Comparison of ENCODE assay signal across 1 cellular context in the genomic region with DNA sequence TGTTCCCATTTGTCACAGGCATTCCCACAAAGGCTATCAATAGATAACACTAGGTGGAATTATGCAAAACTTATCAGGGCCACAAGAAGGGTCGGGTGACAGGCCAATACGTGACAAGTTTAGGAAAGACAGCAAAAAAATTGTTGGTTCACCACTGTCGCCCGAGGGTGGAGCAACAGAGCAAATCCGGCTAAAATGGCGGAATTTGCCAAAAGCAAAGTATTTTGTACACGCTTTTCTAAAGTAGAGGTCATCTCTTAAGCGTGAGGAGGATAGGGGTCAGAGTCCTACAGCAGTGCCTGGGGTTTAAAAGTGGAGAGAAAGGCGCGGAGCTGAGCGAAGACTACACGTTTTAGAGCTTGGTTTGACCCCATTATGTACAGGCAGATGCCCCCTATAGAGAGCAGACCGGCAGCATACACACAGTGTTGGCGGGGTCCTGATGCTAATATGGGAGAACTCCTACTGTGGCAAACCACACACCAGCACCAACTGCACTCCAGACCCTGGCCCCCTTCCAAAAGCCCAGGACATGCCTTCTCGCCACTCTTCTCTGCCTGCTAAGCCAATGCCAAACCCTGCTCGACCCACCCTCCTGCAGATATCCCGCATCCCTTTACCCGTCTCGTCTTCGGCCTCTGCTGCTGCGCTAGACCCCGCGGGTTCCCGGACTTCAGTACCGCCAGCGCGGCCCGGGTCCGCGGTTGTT.
TF ChIP-seq lines count a peak whose summit lies in the region.

No MANE protein-coding gene starts in this region.

TF ChIP-seq in GM23338, 12 proteins besides CTCF, POLR2A, EP300 and RAD21:
- TF ChIP-seq, protein P1, sequence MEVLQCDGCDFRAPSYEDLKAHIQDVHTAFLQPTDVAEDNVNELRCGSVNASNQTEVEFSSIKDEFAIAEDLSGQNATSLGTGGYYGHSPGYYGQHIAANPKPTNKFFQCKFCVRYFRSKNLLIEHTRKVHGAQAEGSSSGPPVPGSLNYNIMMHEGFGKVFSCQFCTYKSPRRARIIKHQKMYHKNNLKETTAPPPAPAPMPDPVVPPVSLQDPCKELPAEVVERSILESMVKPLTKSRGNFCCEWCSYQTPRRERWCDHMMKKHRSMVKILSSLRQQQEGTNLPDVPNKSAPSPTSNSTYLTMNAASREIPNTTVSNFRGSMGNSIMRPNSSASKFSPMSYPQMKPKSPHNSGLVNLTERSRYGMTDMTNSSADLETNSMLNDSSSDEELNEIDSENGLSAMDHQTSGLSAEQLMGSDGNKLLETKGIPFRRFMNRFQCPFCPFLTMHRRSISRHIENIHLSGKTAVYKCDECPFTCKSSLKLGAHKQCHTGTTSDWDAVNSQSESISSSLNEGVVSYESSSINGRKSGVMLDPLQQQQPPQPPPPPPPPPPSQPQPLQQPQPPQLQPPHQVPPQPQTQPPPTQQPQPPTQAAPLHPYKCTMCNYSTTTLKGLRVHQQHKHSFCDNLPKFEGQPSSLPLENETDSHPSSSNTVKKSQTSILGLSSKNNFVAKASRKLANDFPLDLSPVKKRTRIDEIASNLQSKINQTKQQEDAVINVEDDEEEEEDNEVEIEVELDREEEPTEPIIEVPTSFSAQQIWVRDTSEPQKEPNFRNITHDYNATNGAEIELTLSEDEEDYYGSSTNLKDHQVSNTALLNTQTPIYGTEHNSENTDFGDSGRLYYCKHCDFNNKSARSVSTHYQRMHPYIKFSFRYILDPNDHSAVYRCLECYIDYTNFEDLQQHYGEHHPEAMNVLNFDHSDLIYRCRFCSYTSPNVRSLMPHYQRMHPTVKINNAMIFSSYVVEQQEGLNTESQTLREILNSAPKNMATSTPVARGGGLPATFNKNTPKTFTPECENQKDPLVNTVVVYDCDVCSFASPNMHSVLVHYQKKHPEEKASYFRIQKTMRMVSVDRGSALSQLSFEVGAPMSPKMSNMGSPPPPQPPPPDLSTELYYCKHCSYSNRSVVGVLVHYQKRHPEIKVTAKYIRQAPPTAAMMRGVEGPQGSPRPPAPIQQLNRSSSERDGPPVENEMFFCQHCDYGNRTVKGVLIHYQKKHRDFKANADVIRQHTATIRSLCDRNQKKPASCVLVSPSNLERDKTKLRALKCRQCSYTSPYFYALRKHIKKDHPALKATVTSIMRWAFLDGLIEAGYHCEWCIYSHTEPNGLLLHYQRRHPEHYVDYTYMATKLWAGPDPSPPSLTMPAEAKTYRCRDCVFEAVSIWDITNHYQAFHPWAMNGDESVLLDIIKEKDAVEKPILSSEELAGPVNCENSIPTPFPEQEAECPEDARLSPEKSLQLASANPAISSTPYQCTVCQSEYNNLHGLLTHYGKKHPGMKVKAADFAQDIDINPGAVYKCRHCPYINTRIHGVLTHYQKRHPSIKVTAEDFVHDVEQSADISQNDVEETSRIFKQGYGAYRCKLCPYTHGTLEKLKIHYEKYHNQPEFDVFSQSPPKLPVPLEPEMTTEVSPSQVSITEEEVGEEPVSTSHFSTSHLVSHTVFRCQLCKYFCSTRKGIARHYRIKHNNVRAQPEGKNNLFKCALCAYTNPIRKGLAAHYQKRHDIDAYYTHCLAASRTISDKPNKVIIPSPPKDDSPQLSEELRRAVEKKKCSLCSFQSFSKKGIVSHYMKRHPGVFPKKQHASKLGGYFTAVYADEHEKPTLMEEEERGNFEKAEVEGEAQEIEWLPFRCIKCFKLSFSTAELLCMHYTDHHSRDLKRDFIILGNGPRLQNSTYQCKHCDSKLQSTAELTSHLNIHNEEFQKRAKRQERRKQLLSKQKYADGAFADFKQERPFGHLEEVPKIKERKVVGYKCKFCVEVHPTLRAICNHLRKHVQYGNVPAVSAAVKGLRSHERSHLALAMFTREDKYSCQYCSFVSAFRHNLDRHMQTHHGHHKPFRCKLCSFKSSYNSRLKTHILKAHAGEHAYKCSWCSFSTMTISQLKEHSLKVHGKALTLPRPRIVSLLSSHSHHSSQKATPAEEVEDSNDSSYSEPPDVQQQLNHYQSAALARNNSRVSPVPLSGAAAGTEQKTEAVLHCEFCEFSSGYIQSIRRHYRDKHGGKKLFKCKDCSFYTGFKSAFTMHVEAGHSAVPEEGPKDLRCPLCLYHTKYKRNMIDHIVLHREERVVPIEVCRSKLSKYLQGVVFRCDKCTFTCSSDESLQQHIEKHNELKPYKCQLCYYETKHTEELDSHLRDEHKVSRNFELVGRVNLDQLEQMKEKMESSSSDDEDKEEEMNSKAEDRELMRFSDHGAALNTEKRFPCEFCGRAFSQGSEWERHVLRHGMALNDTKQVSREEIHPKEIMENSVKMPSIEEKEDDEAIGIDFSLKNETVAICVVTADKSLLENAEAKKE (CRISPR knock-in tag; IDR thresholded peaks at IDR 0.05), result no peak
- TF ChIP-seq CREB1 (CRISPR knock-in tag; IDR thresholded peaks at IDR 0.05; ENCODE audit: low read depth) (no peak), ZNF114 (CRISPR knock-in tag; IDR thresholded peaks at IDR 0.05) (no peak), ZNF331 (CRISPR knock-in tag; IDR thresholded peaks at IDR 0.05; ENCODE audit: low read depth) (no peak), EZH2phosphoT487 (IDR thresholded peaks at IDR 0.05; ENCODE audit: unreplicated experiment) (no peak), ETS1 (IDR thresholded peaks at IDR 0.05) (no peak), POLR2AphosphoS5 (IDR thresholded peaks at IDR 0.05; ENCODE audit: low read depth) (no peak)
- TF ChIP-seq, protein P2, sequence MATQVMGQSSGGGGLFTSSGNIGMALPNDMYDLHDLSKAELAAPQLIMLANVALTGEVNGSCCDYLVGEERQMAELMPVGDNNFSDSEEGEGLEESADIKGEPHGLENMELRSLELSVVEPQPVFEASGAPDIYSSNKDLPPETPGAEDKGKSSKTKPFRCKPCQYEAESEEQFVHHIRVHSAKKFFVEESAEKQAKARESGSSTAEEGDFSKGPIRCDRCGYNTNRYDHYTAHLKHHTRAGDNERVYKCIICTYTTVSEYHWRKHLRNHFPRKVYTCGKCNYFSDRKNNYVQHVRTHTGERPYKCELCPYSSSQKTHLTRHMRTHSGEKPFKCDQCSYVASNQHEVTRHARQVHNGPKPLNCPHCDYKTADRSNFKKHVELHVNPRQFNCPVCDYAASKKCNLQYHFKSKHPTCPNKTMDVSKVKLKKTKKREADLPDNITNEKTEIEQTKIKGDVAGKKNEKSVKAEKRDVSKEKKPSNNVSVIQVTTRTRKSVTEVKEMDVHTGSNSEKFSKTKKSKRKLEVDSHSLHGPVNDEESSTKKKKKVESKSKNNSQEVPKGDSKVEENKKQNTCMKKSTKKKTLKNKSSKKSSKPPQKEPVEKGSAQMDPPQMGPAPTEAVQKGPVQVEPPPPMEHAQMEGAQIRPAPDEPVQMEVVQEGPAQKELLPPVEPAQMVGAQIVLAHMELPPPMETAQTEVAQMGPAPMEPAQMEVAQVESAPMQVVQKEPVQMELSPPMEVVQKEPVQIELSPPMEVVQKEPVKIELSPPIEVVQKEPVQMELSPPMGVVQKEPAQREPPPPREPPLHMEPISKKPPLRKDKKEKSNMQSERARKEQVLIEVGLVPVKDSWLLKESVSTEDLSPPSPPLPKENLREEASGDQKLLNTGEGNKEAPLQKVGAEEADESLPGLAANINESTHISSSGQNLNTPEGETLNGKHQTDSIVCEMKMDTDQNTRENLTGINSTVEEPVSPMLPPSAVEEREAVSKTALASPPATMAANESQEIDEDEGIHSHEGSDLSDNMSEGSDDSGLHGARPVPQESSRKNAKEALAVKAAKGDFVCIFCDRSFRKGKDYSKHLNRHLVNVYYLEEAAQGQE (IDR thresholded peaks at IDR 0.05; ENCODE audit: unreplicated experiment), result no peak
